ENCODE assay signal across 29 cellular contexts in the genomic region with DNA sequence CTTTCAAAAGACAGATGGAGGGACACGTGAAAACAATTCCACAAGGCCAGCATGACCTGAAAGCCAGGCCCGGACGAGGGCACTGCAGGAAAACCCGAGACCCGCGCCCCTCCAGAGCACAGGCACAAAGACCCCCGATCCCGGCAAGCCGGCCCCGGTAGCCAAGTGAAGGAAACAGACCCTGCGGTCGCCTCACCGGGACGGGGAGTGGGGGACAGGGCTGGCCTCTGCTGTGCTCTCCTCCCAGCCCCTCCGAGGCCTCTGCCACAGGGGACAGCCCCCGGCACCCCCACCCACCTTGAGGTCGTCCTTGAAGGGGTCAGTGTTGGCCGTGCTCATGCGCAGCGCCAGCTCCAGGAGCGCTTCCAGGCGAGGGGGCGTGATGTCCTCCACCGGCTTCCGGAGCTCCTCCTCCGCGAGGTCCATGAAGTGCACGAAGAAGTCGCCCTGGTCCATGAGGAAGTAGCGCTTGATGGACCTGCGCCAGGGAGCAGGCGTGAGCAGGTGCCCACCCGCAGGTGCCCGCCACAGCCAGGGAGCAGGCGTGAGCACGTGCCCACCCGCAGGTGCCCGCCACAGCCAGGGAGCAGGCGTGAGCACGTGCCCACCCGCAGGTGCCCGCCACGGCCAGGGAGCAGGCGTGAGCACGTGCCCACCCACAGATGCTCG. TPM values are rescaled to one million over a fixed set of nuclear protein-coding genes. Genes with fewer than 3 reads are reported as not detected.
DNase-seq lines count a peak whose midpoint lies in the region; ATAC-seq and TF ChIP-seq lines count a peak whose summit lies in the region.
"Had no signal": no experiment of that assay in that cellular context is flagged by ENCODE, and none has a peak within 500 bp of the region (broad histone marks: within the 10 kb centered on the region; RNA-seq: fewer than 3 reads in every experiment).

No MANE protein-coding gene starts in this region.

- intact Hi-C loops in Right ventricle myocardium inferior (cut with DNase I) = no loop called here

- H3K36me3 ChIP-seq in right atrium auricular region = peaks cover 83% of the 10 kb centered on the region

- H3K4me1 ChIP-seq in right atrium auricular region = no peaks in the 10 kb centered on the region
- H3K4me1 ChIP-seq: gastroesophageal sphincter, tibial artery had no signal

- TF ChIP-seq CTCF in right atrium auricular region (IDR thresholded peaks at IDR 0.05) = no peak

- no peak overlapping the region for H3K27ac ChIP-seq in right atrium auricular region
- H3K27ac ChIP-seq: 22Rv1, brain microvascular endothelial cell, dorsolateral prefrontal cortex, gastroesophageal sphincter, hepatocyte, KMS-11, skin epidermis, tibial artery had no signal

- DNase-seq in Right ventricle myocardium inferior (ENCODE audit: missing footprints) (peak; percentile 50), right atrium auricular region (ENCODE audit: low spot score) (no peak)
- DNase-seq: activated CD4-positive, alpha-beta T cell treated with anti-CD3 and anti-CD28 coated beads, Interleukin-2, amount 50 U/mL, for 48 hours; activated naive CD4-positive, alpha-beta T cell treated with anti-CD3 and anti-CD28 coated beads, Interleukin-2, amount 10 ng/mL, durations not matched to agents 7 days and 5 days; amniotic stem cell; brain microvascular endothelial cell; Calu3; DMS79 treated with DMSO at 0.1 percent for 48 hours; dorsolateral prefrontal cortex; GF-D8; GOT3; HFFc6; left cardiac atrium; mammary epithelial cell; MM.1S; NCI-H2029; NCI-H524 treated with DMSO at 0.1 percent for 48 hours; PC-3; T-helper 17 cell; tibial artery had no signal

- H3K4me3 ChIP-seq in right atrium auricular region = no peak overlapping the region
- H3K4me3 ChIP-seq: dorsolateral prefrontal cortex, gastroesophageal sphincter, hepatocyte, skin epidermis, tibial artery had no signal

- no peaks in the 10 kb centered on the region for H3K27me3 ChIP-seq in right atrium auricular region
- H3K27me3 ChIP-seq: brain microvascular endothelial cell, dorsolateral prefrontal cortex, gastroesophageal sphincter, hepatocyte, tibial artery had no signal

- no peak for ATAC-seq in Right ventricle myocardium inferior
- ATAC-seq: activated CD4-positive, CD25-positive, alpha-beta regulatory T cell treated with anti-CD3 and anti-CD28 coated beads, Interleukin-2, amount 50 U/mL, for 24 hours; gastroesophageal sphincter; left cardiac atrium; PC-3; SK-N-SH treated with all-trans-retinoic acid at 6 μM for 48 hours; T-helper 17 cell had no signal

- H3K9me3 ChIP-seq in right atrium auricular region = no peaks in the 10 kb centered on the region
- H3K9me3 ChIP-seq: gastroesophageal sphincter, tibial artery had no signal

RNA-seq across cellular contexts. Expression of a gene that starts 11.3 kb away (rescaled TPM):
- total RNA-seq in Right ventricle myocardium inferior (2.0 TPM), right atrium auricular region (1 to 10 TPM in 1 of 2 donors, under 1 TPM in 1; 0.82 to 1.5 TPM)

RNA-seq across cellular contexts. Expression of a gene that starts 20.7 kb away (rescaled TPM):
- total RNA-seq in Right ventricle myocardium inferior (44.7 TPM), right atrium auricular region (10 to 100 TPM; 22.1 to 30.4 TPM)

RNA-seq across cellular contexts. Expression of a gene that starts 20.7 kb away (rescaled TPM):
- total RNA-seq in Right ventricle myocardium inferior (39.4 TPM), right atrium auricular region (10 to 100 TPM; 28.1 to 31.9 TPM)

RNA-seq across cellular contexts. Expression of a gene that starts 48.7 kb away (rescaled TPM):
- total RNA-seq in Right ventricle myocardium inferior = not detected
- total RNA-seq in right atrium auricular region = under 1 TPM in 1 of 2 donors, not detected in 1; 0.98 TPM
- total RNA-seq: Calu3, fibroblast of lung, left cardiac atrium, mammary epithelial cell, PC-3 had no signal

RNA-seq across cellular contexts. Expression of a gene that starts 50.3 kb away (rescaled TPM):
- total RNA-seq in Right ventricle myocardium inferior (0.54 TPM), right atrium auricular region (under 1 TPM; 0.44 to 0.63 TPM)
- total RNA-seq: Calu3, fibroblast of lung, hepatocyte, HFFc6, mammary epithelial cell, osteocyte, PC-3 had no signal
